Comparison of ENCODE assay signal across 10 cellular contexts in genomic region chr7:117873056-117873932, GRCh38. TPM values are rescaled to one million over a fixed set of nuclear protein-coding genes. Genes with fewer than 3 reads are reported as not detected.
DNase-seq lines count a peak whose midpoint lies in the region; ATAC-seq lines count a peak whose summit lies in the region.
"Had no signal": no experiment of that assay in that cellular context is flagged by ENCODE, and none has a peak within 500 bp of the region (broad histone marks: within the 10 kb centered on the region; RNA-seq: fewer than 3 reads in every experiment).

Gene CTTNBP2, minus strand, starts transcription at chr7:117873441. Its CDS starts 26 bp downstream, at chr7:117873415.

- no peaks in the 10 kb centered on the region for H3K9me3 Mint-ChIP-seq in activated naive CD8-positive, alpha-beta T cell treated with anti-CD3 and anti-CD28 coated beads for 36 hours
- H3K9me3 Mint-ChIP-seq: activated naive CD4-positive, alpha-beta T cell treated with anti-CD3 and anti-CD28 coated beads, Interleukin-2, amount 50 U/mL, for 72 hours had no signal

- H3K4me1 Mint-ChIP-seq in activated naive CD8-positive, alpha-beta T cell treated with anti-CD3 and anti-CD28 coated beads for 36 hours: peaks cover 14% of the 10 kb centered on the region

- H3K27me3 Mint-ChIP-seq in activated naive CD8-positive, alpha-beta T cell treated with anti-CD3 and anti-CD28 coated beads for 36 hours: peaks cover 59% of the 10 kb centered on the region

- DNase-seq in NCI-H187 (lab: John Stamatoyannopoulos, UW) (peak; percentile 55 to 56), NCI-H187 treated with DMSO at 0.1 percent for 48 hours (lab: John Stamatoyannopoulos, UW) (no peak), HuH-7 (ENCODE audit: low spot score) (peak; percentile 47), head of caudate nucleus (peak in 41 of 42 donors; percentile 48 to 91 (median 79)), nucleus accumbens (lab: John Stamatoyannopoulos, UW) (peak in 53 of 56 donors; percentile 6 to 82 (median 62)), Kasumi-1 (lab: John Stamatoyannopoulos, UW) (no peak)
- DNase-seq in activated naive CD8-positive, alpha-beta T cell treated with anti-CD3 and anti-CD28 coated beads for 36 hours: peak; percentile 14
- DNase-seq: CD4-positive, CD25-positive, alpha-beta regulatory T cell had no signal

- intact Hi-C loops in head of caudate nucleus (cut with DNase I): loop anchor here (5.0 to 10.0 kb wide), 2 partner anchors 68 to 121 kb away; no protein-coding TSS in a partner anchor

- H3K4me3 Mint-ChIP-seq in activated naive CD8-positive, alpha-beta T cell treated with anti-CD3 and anti-CD28 coated beads for 36 hours: peak within 1 kb of the TSS; percentile 56

- no peak within 1 kb of the TSS for H3K27ac Mint-ChIP-seq in activated naive CD8-positive, alpha-beta T cell treated with anti-CD3 and anti-CD28 coated beads for 36 hours
- H3K27ac Mint-ChIP-seq: activated naive CD4-positive, alpha-beta T cell treated with anti-CD3 and anti-CD28 coated beads, Interleukin-2, amount 50 U/mL, for 72 hours; CD4-positive, CD25-positive, alpha-beta regulatory T cell had no signal

- no peak for ATAC-seq in HG02884 (IDR thresholded peaks at IDR 0.05; ENCODE audit: unreplicated experiment)

- H3K36me3 Mint-ChIP-seq in activated naive CD8-positive, alpha-beta T cell treated with anti-CD3 and anti-CD28 coated beads for 36 hours: no peaks in the 10 kb centered on the region
- H3K36me3 Mint-ChIP-seq: CD4-positive, CD25-positive, alpha-beta regulatory T cell had no signal

RNA-seq across cellular contexts. Expression of gene CTTNBP2, which starts in this region (rescaled TPM):
- total RNA-seq in activated naive CD8-positive, alpha-beta T cell treated with anti-CD3 and anti-CD28 coated beads for 36 hours: not detected
- total RNA-seq: activated naive CD4-positive, alpha-beta T cell treated with anti-CD3 and anti-CD28 coated beads, Interleukin-2, amount 50 U/mL, for 72 hours; CD4-positive, CD25-positive, alpha-beta regulatory T cell had no signal

Comparison
In these comparisons a context has a peak if more than half of its experiments do, and no peak if none do; other contexts are left out.
1. DNase-seq: peak in NCI-H187 (2 of 2), HuH-7 (single experiment), head of caudate nucleus (41 of 42) and nucleus accumbens (53 of 56); none in NCI-H187 treated with DMSO at 0.1 percent for 48 hours (single experiment) and Kasumi-1 (0 of 2).
2. Peak in DNase-seq in activated naive CD8-positive, alpha-beta T cell treated with anti-CD3 and anti-CD28 coated beads for 36 hours; RNA of the gene not detected or under 1 TPM.